Comparison of ENCODE assay signal across 10 cellular contexts in the genomic region with DNA sequence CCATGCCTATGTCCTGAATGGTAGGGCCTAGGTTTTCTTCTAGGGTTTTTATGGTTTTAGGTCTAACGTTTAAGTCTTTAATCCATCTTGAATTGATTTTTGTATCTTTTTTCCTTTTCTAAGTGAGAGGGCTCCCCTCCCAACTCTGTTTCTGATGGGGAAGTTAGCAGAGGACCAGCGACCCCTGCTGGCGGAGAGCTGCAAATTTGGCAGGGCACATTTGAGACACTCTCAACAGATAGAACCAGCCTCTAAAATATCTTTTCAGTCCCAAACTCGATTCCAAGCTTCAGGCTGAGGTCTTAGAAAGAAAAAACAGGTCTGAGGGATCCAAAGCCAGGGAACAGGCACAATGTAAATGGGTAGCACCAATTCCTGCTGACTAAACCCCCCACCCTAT. TPM values are rescaled to one million over a fixed set of nuclear protein-coding genes. Genes with fewer than 3 reads are reported as not detected.
DNase-seq lines count a peak whose midpoint lies in the region; ATAC-seq and TF ChIP-seq lines count a peak whose summit lies in the region.
"Had no signal": no experiment of that assay in that cellular context is flagged by ENCODE, and none has a peak within 500 bp of the region (broad histone marks: within the 10 kb centered on the region; RNA-seq: fewer than 3 reads in every experiment).

No MANE protein-coding gene starts in this region.

- H3K27me3 ChIP-seq in ovary = no peaks in the 10 kb centered on the region

- H3K27ac ChIP-seq in ovary = no peak overlapping the region
- H3K27ac ChIP-seq: SK-N-MC had no signal

- H3K9me3 ChIP-seq in ovary = peaks cover 0 to 6% of the 10 kb centered on the region in 2 donors

- H3K4me3 ChIP-seq in GM12875 (ENCODE audit: low read depth, low read length) = no peak overlapping the region
- H3K4me3 ChIP-seq in ovary = no peak overlapping the region
- H3K4me3 ChIP-seq: SK-N-MC had no signal

- TF ChIP-seq POLR2A in ovary (IDR thresholded peaks at IDR 0.05) = no peak

- TF ChIP-seq CTCF in GM12875 (IDR thresholded peaks at IDR 0.05; ENCODE audit: borderline replicate concordance, insufficient read depth, low read depth, low read length) = peak; percentile 55; the same call in 1 of the 2 replicates
- no peak for TF ChIP-seq CTCF in ovary (IDR thresholded peaks at IDR 0.05)

- no peaks in the 10 kb centered on the region for H3K4me1 ChIP-seq in ovary (ENCODE audit: insufficient read depth)

- no peak for TF ChIP-seq EP300 in ovary (IDR thresholded peaks at IDR 0.05)

- DNase-seq in RKO (ENCODE audit: low spot score) = peak; percentile 19
- peak; percentile 21 for DNase-seq in cerebellar cortex (ENCODE audit: low spot score)
- peak; percentile 63 to 72 for DNase-seq in stimulated activated CD4-positive, alpha-beta T cell treated with anti-CD3 and anti-CD28 coated beads, Interleukin-2, amount 100 ng/mL, for 24 hours
- DNase-seq in middle frontal gyrus (ENCODE audit: extremely low spot score, low spot score) = no peak
- no peak for DNase-seq in GM19238 (ENCODE audit: insufficient read length, low spot score)
- no peak for DNase-seq in ovary

- no peaks in the 10 kb centered on the region for H3K36me3 ChIP-seq in ovary

- intact Hi-C loops in ovary (cut with DNase I) = no loop called here

- no peak for ATAC-seq in HG03108 (IDR thresholded peaks at IDR 0.05; ENCODE audit: unreplicated experiment)

- WGBS in ovary, 3 donors = 23 to 29% (median 29%) methylated on average over 4 of the region's 4 CpGs

RNA-seq across cellular contexts. Expression of a gene that starts 32.5 kb away (rescaled TPM):
- 1 to 10 TPM; 3.4 to 6.8 (median 4.0) TPM for total RNA-seq in ovary
- polyA plus RNA-seq in ovary = 1 to 10 TPM; 2.4 to 3.9 TPM

RNA-seq across cellular contexts. Expression of a gene that starts 52.2 kb away (rescaled TPM):
- total RNA-seq in ovary = not detected
- polyA plus RNA-seq in ovary = not detected
- total RNA-seq: mononuclear cell had no signal

Comparison
In these comparisons a context has a peak if more than half of its experiments do, and no peak if none do; other contexts are left out.
1. DNase-seq: peak in RKO (single experiment), cerebellar cortex (single experiment) and stimulated activated CD4-positive, alpha-beta T cell treated with anti-CD3 and anti-CD28 coated beads, Interleukin-2, amount 100 ng/mL, for 24 hours (2 of 2); none in middle frontal gyrus (single experiment), GM19238 (single experiment) and ovary (0 of 5).